Comparison of ENCODE assay signal across 8 cellular contexts in the genomic region with DNA sequence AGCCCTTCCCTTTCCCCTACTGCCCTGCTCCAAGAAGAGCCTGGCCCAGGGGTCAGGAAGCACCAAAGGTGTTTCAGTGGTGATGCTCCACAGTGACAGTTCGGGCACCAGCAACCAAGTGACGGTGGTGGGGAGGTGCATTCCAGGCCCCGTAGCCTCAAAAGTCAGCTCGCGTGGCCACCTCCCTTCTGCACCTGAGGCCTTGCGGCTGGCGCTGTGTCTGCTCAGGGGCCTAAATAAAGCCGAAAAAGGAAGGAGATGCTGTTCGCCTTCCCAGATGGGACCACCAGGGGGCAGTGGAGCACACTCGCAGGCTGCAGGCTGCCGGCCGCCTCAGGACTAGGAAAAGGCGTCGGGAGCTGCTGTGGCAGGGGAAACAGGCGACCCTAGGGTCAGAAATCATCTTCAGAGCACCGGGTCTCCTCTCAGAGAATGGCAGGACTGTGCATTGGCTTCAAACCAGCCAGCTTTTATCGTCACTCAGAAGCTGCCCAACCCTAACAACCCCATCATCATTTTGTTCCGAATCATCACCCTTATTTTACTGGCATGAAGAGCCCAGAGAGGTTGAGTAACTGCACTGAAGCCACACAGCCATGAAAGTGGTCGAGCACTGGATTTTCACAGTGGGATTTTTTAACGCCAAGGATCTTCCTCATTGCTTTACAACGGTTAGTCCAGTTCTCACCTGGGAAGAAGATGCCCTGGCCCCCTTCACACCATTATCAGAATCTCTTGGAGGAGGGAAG.
DNase-seq lines count a peak whose midpoint lies in the region; ATAC-seq, FAIRE-seq and TF ChIP-seq lines count a peak whose summit lies in the region.

No MANE protein-coding gene starts in this region.

- peaks cover 4% of the 10 kb centered on the region for H3K27me3 Mint-ChIP-seq in activated CD8-positive, alpha-beta T cell treated with anti-CD3 and anti-CD28 coated beads for 36 hours

- DNase-seq in A549 (ENCODE audit: low read depth in 1 of 2, low spot score in 1 of 2) (peak; percentile 13 to 44), NCI-H2171 (lab: John Stamatoyannopoulos, UW) (peak; percentile 57), head of caudate nucleus (peak; percentile 66 to 94 (median 85)), putamen (ENCODE audit: low spot score) (peak; percentile 62)
- peak; percentile 65 for DNase-seq in activated CD8-positive, alpha-beta T cell treated with anti-CD3 and anti-CD28 coated beads for 36 hours

- H3K4me3 ChIP-seq in A549: no peak overlapping the region
- H3K4me3 ChIP-seq in GM12875 (ENCODE audit: low read depth, low read length): no peak overlapping the region

- H3K4me1 Mint-ChIP-seq in activated CD8-positive, alpha-beta T cell treated with anti-CD3 and anti-CD28 coated beads for 36 hours (ENCODE audit: low read depth): no peaks in the 10 kb centered on the region

- TF ChIP-seq CTCF in A549 (IDR thresholded peaks at IDR 0.05) (peak; percentile 53; the same call in 2 of the 3 replicates), GM12875 (IDR thresholded peaks at IDR 0.05; ENCODE audit: borderline replicate concordance, insufficient read depth, low read depth, low read length) (peak; percentile 83)
- TF ChIP-seq CTCF in activated CD8-positive, alpha-beta T cell treated with anti-CD3 and anti-CD28 coated beads for 36 hours (IDR thresholded peaks at IDR 0.05): peak; percentile 51

- intact Hi-C loops in activated CD8-positive, alpha-beta T cell treated with anti-CD3 and anti-CD28 coated beads for 36 hours (cut with micrococcal nuclease): no loop called here
- intact Hi-C loops in head of caudate nucleus (cut with DNase I): no loop called here

- H3K9me3 Mint-ChIP-seq in activated CD8-positive, alpha-beta T cell treated with anti-CD3 and anti-CD28 coated beads for 36 hours: no peaks in the 10 kb centered on the region

- WGBS in A549 (ENCODE audit: missing lambda C conversion rate): 31% methylated on average over 5 of the region's 21 CpGs

- POLR2A ChIA-PET in A549 (lab: Yijun Ruan, JAX): no interaction called here
- POLR2A ChIA-PET in activated CD8-positive, alpha-beta T cell treated with anti-CD3 and anti-CD28 coated beads for 36 hours (lab: Charles Lee): no interaction called here

- no peak overlapping the region for H3K4me3 Mint-ChIP-seq in activated CD8-positive, alpha-beta T cell treated with anti-CD3 and anti-CD28 coated beads for 36 hours

- H3K4me1 ChIP-seq in A549: no peaks in the 10 kb centered on the region

- H3K27ac Mint-ChIP-seq in activated CD8-positive, alpha-beta T cell treated with anti-CD3 and anti-CD28 coated beads for 36 hours: no peak overlapping the region

- no peak overlapping the region for H3K27ac ChIP-seq in A549

- FAIRE-seq in A549 (lab: Jason Lieb, UNC): no peak

- H3K9me3 ChIP-seq in A549: no peaks in the 10 kb centered on the region

- TF ChIP-seq POLR2A in A549 (IDR thresholded peaks at IDR 0.05; ENCODE audit: low read length): no peak

- peak; percentile 43 to 54; a peak in 4 of 5 replicates for TF ChIP-seq RAD21 in A549 (conservative IDR thresholded peaks at IDR 0.05 in 1 of 2, IDR thresholded peaks at IDR 0.05 in 1 of 2)

- CTCF ChIA-PET in A549 (lab: Yijun Ruan, JAX): interaction anchor here (1.1 to 1.9 kb wide), 6 partner anchors 9 to 1794 kb away, joined by 3 to 8 read pairs (median 4); no protein-coding TSS in a partner anchor
- CTCF ChIA-PET in activated CD8-positive, alpha-beta T cell treated with anti-CD3 and anti-CD28 coated beads for 36 hours (lab: Charles Lee): interaction anchor here (2.1 to 2.6 kb wide), 3 partner anchors 9 to 18 kb away, joined by 7 to 10 read pairs (median 8); no protein-coding TSS in a partner anchor

- no peaks in the 10 kb centered on the region for H3K36me3 Mint-ChIP-seq in activated CD8-positive, alpha-beta T cell treated with anti-CD3 and anti-CD28 coated beads for 36 hours (ENCODE audit: low read depth)

- H3K4me2 ChIP-seq in A549: no peak overlapping the region

- TF ChIP-seq EP300 in A549 (IDR thresholded peaks at IDR 0.05): no peak

- ATAC-seq in A549 (peak; percentile 77 to 92), HG02870 (IDR thresholded peaks at IDR 0.05; ENCODE audit: unreplicated experiment) (peak; percentile 85), GM19328 (IDR thresholded peaks at IDR 0.05; ENCODE audit: unreplicated experiment) (no peak)
- ATAC-seq in activated CD8-positive, alpha-beta T cell treated with anti-CD3 and anti-CD28 coated beads for 36 hours: no peak

TF ChIP-seq in A549, 52 proteins besides CTCF, POLR2A, EP300 and RAD21:
- peak; percentile 50 for TF ChIP-seq SMC3 (IDR thresholded peaks at IDR 0.05)
- TF ChIP-seq ZFP36 (IDR thresholded peaks at IDR 0.05; ENCODE audit: borderline replicate concordance, partially characterized antibody): peak; percentile 49
- TF ChIP-seq EHF (CRISPR knock-in tag; IDR thresholded peaks at IDR 0.05): no peak

Comparison
In these comparisons a context has a peak if more than half of its experiments do, and no peak if none do; other contexts are left out.
1. ATAC-seq: peak in A549 (2 of 2) and HG02870 (single experiment); none in activated CD8-positive, alpha-beta T cell treated with anti-CD3 and anti-CD28 coated beads for 36 hours (single experiment) and GM19328 (single experiment).
2. DNase-seq: peak in every context shown above with its lines; median percentile 85 in head of caudate nucleus; 65 in activated CD8-positive, alpha-beta T cell treated with anti-CD3 and anti-CD28 coated beads for 36 hours; 62 in putamen; 57 in NCI-H2171; 28 in A549.
3. Peak in every context shown above with its lines, with median percentiles within 50 percentile points of each other: CTCF ChIP-seq.